ENCODE assay signal across 1 cellular context in the genomic region with DNA sequence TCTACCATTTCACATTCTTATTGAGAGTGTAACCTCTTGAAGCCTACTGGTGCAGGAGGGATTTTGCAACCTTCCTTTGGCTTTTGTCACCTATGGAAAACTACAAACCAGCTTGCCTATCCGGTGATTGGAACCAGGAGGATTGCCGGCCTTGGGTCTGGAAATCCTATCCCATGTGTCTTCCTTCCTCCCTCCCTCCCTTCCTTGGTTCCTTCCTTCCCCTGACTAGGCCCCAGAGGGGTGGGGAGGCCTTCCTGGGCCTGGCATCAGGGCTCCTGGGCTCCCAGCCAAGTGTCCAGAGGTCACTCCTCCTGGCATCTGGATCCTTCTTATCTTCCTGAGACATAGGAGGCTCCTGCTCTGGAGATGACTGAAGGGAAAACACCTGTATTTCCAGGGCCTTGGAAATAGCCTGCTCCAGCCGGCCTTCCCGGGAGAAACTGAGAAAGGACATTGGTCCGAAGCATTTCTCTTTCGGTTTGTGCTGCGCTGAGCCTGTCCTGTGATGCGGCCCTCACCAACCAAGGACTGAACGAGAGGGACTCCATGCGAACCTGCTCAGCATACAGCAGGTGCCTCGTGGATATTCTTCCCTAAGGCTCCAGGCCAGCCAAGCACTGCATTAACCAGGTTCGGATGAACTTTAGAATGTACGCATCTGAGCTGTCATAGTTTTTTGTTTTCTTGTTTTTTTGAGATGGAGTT.
TF ChIP-seq lines count a peak whose summit lies in the region.

No MANE protein-coding gene starts in this region.

TF ChIP-seq in HepG2, 621 proteins besides CTCF, POLR2A, EP300 and RAD21 (continued from another document and continues in another):
- TF ChIP-seq NFKB2 (CRISPR knock-in tag; IDR thresholded peaks at IDR 0.05; ENCODE audit: borderline replicate concordance) (peak; percentile 86), IRF2 (CRISPR knock-in tag; IDR thresholded peaks at IDR 0.05) (peak; percentile 82), SIX1 (CRISPR knock-in tag; IDR thresholded peaks at IDR 0.05; ENCODE audit: borderline replicate concordance) (peak; percentile 66), ZFY (CRISPR knock-in tag; IDR thresholded peaks at IDR 0.05) (peak; percentile 91), ZNF766 (CRISPR knock-in tag; IDR thresholded peaks at IDR 0.05; ENCODE audit: borderline replicate concordance) (0 out of 2 replicates have a peak, but pooled peaks have one; percentile 2), ARNT2 (CRISPR knock-in tag; IDR thresholded peaks at IDR 0.05; ENCODE audit: low read depth) (no peak), ZNF225 (CRISPR knock-in tag; IDR thresholded peaks at IDR 0.05) (peak; percentile 72; the same call in 1 of the 2 replicates), USF2 (IDR thresholded peaks at IDR 0.05; ENCODE audit: low read depth, low read length) (0 out of 2 replicates have a peak, but pooled peaks have one; percentile 1), USF2 (CRISPR knock-in tag; IDR thresholded peaks at IDR 0.05; ENCODE audit: borderline replicate concordance) (no peak), DNMT3B (CRISPR knock-in tag; conservative IDR thresholded peaks at IDR 0.05) (peak; percentile 94), YEATS4 (CRISPR knock-in tag; IDR thresholded peaks at IDR 0.05; ENCODE audit: borderline replicate concordance) (no peak; the same call in 1 of the 2 replicates), DPF2 (CRISPR knock-in tag; IDR thresholded peaks at IDR 0.05; ENCODE audit: borderline replicate concordance, low read depth) (0 out of 2 replicates have a peak, but pooled peaks have one; percentile 18), U2AF2 (IDR thresholded peaks at IDR 0.05; ENCODE audit: low read depth, low read length) (peak; percentile 75; the same call in 1 of the 2 replicates), TBP (CRISPR knock-in tag; IDR thresholded peaks at IDR 0.05) (0 out of 2 replicates have a peak, but pooled peaks have one; percentile 51), RARA (CRISPR knock-in tag; IDR thresholded peaks at IDR 0.05) (peak; percentile 71), E2F2 (CRISPR knock-in tag; IDR thresholded peaks at IDR 0.05; ENCODE audit: borderline replicate concordance) (no peak; the same call in 1 of the 2 replicates), ZNF276 (CRISPR knock-in tag; IDR thresholded peaks at IDR 0.05; ENCODE audit: low read depth) (peak; percentile 78; the same call in 1 of the 2 replicates), ZMYM3 (CRISPR knock-in tag; IDR thresholded peaks at IDR 0.05) (peak; percentile 80; the same call in 1 of the 2 replicates), ETV5 (CRISPR knock-in tag; IDR thresholded peaks at IDR 0.05; ENCODE audit: borderline replicate concordance) (peak; percentile 68; the same call in 1 of the 2 replicates), MLX (CRISPR knock-in tag; IDR thresholded peaks at IDR 0.05) (peak; percentile 28; the same call in 1 of the 2 replicates), MAF1 (CRISPR knock-in tag; IDR thresholded peaks at IDR 0.05; ENCODE audit: borderline replicate concordance) (peak; percentile 23; the same call in 1 of the 2 replicates), HOXA5 (CRISPR knock-in tag; IDR thresholded peaks at IDR 0.05) (peak; percentile 68; the same call in 1 of the 2 replicates), KAT8 (CRISPR knock-in tag; IDR thresholded peaks at IDR 0.05) (peak; percentile 26; the same call in 1 of the 2 replicates), PHF8 (CRISPR knock-in tag; IDR thresholded peaks at IDR 0.05) (peak; percentile 65), ZNF264 (CRISPR knock-in tag; IDR thresholded peaks at IDR 0.05) (peak; percentile 69; the same call in 1 of the 2 replicates), PITX1 (CRISPR knock-in tag; IDR thresholded peaks at IDR 0.05) (peak; percentile 74), CEBPB (IDR thresholded peaks at IDR 0.05; ENCODE audit: borderline replicate concordance, low read depth, low read length) (peak; percentile 83), TEAD3 (CRISPR knock-in tag; optimal IDR thresholded peaks at IDR 0.05; ENCODE audit: borderline replicate concordance) (peak; percentile 9), KLF16 (CRISPR knock-in tag; IDR thresholded peaks at IDR 0.05) (peak in 1 of 2 experiments; percentile 40; a peak in 2 of 4 replicates), EED (CRISPR knock-in tag; IDR thresholded peaks at IDR 0.05) (no peak), RXRA (CRISPR knock-in tag; IDR thresholded peaks at IDR 0.05) (peak; percentile 40; the same call in 1 of the 2 replicates), SIN3A (IDR thresholded peaks at IDR 0.05; ENCODE audit: borderline replicate concordance, low read depth, low read length) (peak; percentile 37; the same call in 1 of the 2 replicates), ZFP37 (CRISPR knock-in tag; IDR thresholded peaks at IDR 0.05; ENCODE audit: borderline replicate concordance) (peak; percentile 78), NFE2L2 (IDR thresholded peaks at IDR 0.05; ENCODE audit: low read length) (no peak), POLR2AphosphoS5 (IDR thresholded peaks at IDR 0.05; ENCODE audit: low read depth, low read length) (0 out of 2 replicates have a peak, but pooled peaks have one; percentile 41)
- TF ChIP-seq, protein P1, sequence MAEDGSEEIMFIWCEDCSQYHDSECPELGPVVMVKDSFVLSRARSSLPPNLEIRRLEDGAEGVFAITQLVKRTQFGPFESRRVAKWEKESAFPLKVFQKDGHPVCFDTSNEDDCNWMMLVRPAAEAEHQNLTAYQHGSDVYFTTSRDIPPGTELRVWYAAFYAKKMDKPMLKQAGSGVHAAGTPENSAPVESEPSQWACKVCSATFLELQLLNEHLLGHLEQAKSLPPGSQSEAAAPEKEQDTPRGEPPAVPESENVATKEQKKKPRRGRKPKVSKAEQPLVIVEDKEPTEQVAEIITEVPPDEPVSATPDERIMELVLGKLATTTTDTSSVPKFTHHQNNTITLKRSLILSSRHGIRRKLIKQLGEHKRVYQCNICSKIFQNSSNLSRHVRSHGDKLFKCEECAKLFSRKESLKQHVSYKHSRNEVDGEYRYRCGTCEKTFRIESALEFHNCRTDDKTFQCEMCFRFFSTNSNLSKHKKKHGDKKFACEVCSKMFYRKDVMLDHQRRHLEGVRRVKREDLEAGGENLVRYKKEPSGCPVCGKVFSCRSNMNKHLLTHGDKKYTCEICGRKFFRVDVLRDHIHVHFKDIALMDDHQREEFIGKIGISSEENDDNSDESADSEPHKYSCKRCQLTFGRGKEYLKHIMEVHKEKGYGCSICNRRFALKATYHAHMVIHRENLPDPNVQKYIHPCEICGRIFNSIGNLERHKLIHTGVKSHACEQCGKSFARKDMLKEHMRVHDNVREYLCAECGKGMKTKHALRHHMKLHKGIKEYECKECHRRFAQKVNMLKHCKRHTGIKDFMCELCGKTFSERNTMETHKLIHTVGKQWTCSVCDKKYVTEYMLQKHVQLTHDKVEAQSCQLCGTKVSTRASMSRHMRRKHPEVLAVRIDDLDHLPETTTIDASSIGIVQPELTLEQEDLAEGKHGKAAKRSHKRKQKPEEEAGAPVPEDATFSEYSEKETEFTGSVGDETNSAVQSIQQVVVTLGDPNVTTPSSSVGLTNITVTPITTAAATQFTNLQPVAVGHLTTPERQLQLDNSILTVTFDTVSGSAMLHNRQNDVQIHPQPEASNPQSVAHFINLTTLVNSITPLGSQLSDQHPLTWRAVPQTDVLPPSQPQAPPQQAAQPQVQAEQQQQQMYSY (CRISPR knock-in tag; IDR thresholded peaks at IDR 0.05) = peak; percentile 61
- TF ChIP-seq, protein P2, sequence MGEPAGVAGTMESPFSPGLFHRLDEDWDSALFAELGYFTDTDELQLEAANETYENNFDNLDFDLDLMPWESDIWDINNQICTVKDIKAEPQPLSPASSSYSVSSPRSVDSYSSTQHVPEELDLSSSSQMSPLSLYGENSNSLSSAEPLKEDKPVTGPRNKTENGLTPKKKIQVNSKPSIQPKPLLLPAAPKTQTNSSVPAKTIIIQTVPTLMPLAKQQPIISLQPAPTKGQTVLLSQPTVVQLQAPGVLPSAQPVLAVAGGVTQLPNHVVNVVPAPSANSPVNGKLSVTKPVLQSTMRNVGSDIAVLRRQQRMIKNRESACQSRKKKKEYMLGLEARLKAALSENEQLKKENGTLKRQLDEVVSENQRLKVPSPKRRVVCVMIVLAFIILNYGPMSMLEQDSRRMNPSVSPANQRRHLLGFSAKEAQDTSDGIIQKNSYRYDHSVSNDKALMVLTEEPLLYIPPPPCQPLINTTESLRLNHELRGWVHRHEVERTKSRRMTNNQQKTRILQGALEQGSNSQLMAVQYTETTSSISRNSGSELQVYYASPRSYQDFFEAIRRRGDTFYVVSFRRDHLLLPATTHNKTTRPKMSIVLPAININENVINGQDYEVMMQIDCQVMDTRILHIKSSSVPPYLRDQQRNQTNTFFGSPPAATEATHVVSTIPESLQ (CRISPR knock-in tag; conservative IDR thresholded peaks at IDR 0.05) = 0 out of 2 replicates have a peak, but pooled peaks have one; percentile 21
- TF ChIP-seq, protein P3, sequence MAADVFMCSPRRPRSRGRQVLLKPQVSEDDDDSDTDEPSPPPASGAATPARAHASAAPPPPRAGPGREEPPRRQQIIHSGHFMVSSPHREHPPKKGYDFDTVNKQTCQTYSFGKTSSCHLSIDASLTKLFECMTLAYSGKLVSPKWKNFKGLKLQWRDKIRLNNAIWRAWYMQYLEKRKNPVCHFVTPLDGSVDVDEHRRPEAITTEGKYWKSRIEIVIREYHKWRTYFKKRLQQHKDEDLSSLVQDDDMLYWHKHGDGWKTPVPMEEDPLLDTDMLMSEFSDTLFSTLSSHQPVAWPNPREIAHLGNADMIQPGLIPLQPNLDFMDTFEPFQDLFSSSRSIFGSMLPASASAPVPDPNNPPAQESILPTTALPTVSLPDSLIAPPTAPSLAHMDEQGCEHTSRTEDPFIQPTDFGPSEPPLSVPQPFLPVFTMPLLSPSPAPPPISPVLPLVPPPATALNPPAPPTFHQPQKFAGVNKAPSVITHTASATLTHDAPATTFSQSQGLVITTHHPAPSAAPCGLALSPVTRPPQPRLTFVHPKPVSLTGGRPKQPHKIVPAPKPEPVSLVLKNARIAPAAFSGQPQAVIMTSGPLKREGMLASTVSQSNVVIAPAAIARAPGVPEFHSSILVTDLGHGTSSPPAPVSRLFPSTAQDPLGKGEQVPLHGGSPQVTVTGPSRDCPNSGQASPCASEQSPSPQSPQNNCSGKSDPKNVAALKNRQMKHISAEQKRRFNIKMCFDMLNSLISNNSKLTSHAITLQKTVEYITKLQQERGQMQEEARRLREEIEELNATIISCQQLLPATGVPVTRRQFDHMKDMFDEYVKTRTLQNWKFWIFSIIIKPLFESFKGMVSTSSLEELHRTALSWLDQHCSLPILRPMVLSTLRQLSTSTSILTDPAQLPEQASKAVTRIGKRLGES (CRISPR knock-in tag; IDR thresholded peaks at IDR 0.05; ENCODE audit: borderline replicate concordance) = no peak
